8 cellular contexts compared by ENCODE assay signal in genomic region chr21:26170471-26171309, GRCh38. TPM values are rescaled to one million over a fixed set of nuclear protein-coding genes. Genes with fewer than 3 reads are reported as not detected.
DNase-seq lines count a peak whose midpoint lies in the region; ATAC-seq and TF ChIP-seq lines count a peak whose summit lies in the region.

TSS of gene APP (minus strand) at chr21:26170770. CDS start at chr21:26170620, 150 bp downstream.

- peak within 1 kb of the TSS; percentile 36 for H3K27ac ChIP-seq in CD8-positive, alpha-beta T cell (ENCODE audit: low read depth, low read length)
- H3K27ac ChIP-seq in muscle layer of duodenum (ENCODE audit: low read length): peak within 1 kb of the TSS; percentile 78

- H3K4me3 ChIP-seq in CD8-positive, alpha-beta T cell (ENCODE audit: low read depth, low read length): peak within 1 kb of the TSS; percentile 85
- peak within 1 kb of the TSS; percentile 78 to 97 for H3K4me3 ChIP-seq in muscle layer of duodenum (ENCODE audit: low read depth in 1 of 2, low read length in 2 of 2)

- TF ChIP-seq CTCF in CD8-positive, alpha-beta T cell (IDR thresholded peaks at IDR 0.05): peak; percentile 89

- peaks cover 4% of the 10 kb centered on the region for H3K36me3 Mint-ChIP-seq in CD8-positive, alpha-beta T cell
- peaks cover 2% of the 10 kb centered on the region for H3K36me3 Mint-ChIP-seq in activated T-cell treated with anti-CD3 and anti-CD28 coated beads, Interleukin-2, amount 50 U/mL, for 4 hours (ENCODE audit: insufficient read depth)

- intact Hi-C loops in CD8-positive, alpha-beta T cell (cut with DNase I, micrococcal nuclease): loop anchor here (1.0 to 5.0 kb wide), 8 partner anchors 100 to 563 kb away; partner anchors contain the start of genes ATP5PF (in 1 of the 2), GABPA (in 1 of the 2) and MRPL39 (in 1 of the 2)

- H3K27me3 ChIP-seq in CD8-positive, alpha-beta T cell (ENCODE audit: insufficient read depth, low read length): no peaks in the 10 kb centered on the region
- no peaks in the 10 kb centered on the region for H3K27me3 ChIP-seq in muscle layer of duodenum (ENCODE audit: low read depth, low read length)

- H3K27ac Mint-ChIP-seq in CD8-positive, alpha-beta T cell: peak within 1 kb of the TSS; percentile 71

- POLR2A ChIA-PET in CD8-positive, alpha-beta T cell (lab: Charles Lee): interaction anchor here (2.3 kb wide), 1 partner anchor 275 kb away, joined by 8 read pairs; no protein-coding TSS in a partner anchor

- DNase-seq in CD8-positive, alpha-beta T cell: peak; percentile 75 to 93 (median 84)
- peak; percentile 34 for DNase-seq in NOMO-1 treated with dmso at 0.1 percent for 144 hours (lab: John Stamatoyannopoulos, UW; ENCODE audit: unreplicated experiment)
- DNase-seq in activated T-cell treated with anti-CD3 and anti-CD28 coated beads, Interleukin-2, amount 50 U/mL, for 4 hours: peak; percentile 88
- DNase-seq in stimulated activated CD8-positive, alpha-beta memory T cell treated with anti-CD3 and anti-CD28 coated beads, Interleukin-7, amount 100 ng/mL, for 24 hours (ENCODE audit: low read depth): peak; percentile 75

- peaks cover 11% of the 10 kb centered on the region for H3K27me3 Mint-ChIP-seq in CD8-positive, alpha-beta T cell (ENCODE audit: low read depth)
- H3K27me3 Mint-ChIP-seq in activated T-cell treated with anti-CD3 and anti-CD28 coated beads, Interleukin-2, amount 50 U/mL, for 4 hours (ENCODE audit: low read depth): peaks cover 14% of the 10 kb centered on the region

- no peaks in the 10 kb centered on the region for H3K9me3 Mint-ChIP-seq in CD8-positive, alpha-beta T cell
- no peaks in the 10 kb centered on the region for H3K9me3 Mint-ChIP-seq in activated T-cell treated with anti-CD3 and anti-CD28 coated beads, Interleukin-2, amount 50 U/mL, for 4 hours

- peak; percentile 89 for ATAC-seq in CD8-positive, alpha-beta T cell
- ATAC-seq in GM19452 (IDR thresholded peaks at IDR 0.05; ENCODE audit: unreplicated experiment) (peak; percentile 68), HG03575 (IDR thresholded peaks at IDR 0.05; ENCODE audit: extremely low read depth, insufficient number of reproducible peaks, low FRiP score, unreplicated experiment) (peak; percentile 40), esophagus mucosa (peak; percentile 92)
- ATAC-seq in activated T-cell treated with anti-CD3 and anti-CD28 coated beads, Interleukin-2, amount 50 U/mL, for 4 hours: peak; percentile 84 to 85

- no peaks in the 10 kb centered on the region for H3K9me3 ChIP-seq in CD8-positive, alpha-beta T cell (ENCODE audit: low read length)
- H3K9me3 ChIP-seq in muscle layer of duodenum (ENCODE audit: control insufficient read depth in 1 of 2, low read length in 2 of 2): no peaks in the 10 kb centered on the region

- peaks cover 12% of the 10 kb centered on the region for H3K4me1 ChIP-seq in CD8-positive, alpha-beta T cell (ENCODE audit: insufficient read depth, low read length)
- H3K4me1 ChIP-seq in muscle layer of duodenum (ENCODE audit: control insufficient read depth in 1 of 2, insufficient read depth in 2 of 2, low read length in 2 of 2): peaks cover 11 to 30% of the 10 kb centered on the region in 2 donors

- CTCF ChIA-PET in CD8-positive, alpha-beta T cell (lab: Charles Lee): interaction anchor here (0.6 to 6.1 kb wide), 14 partner anchors 9 to 562 kb away, joined by 3 to 41 read pairs (median 4); no protein-coding TSS in a partner anchor

- peaks cover 14% of the 10 kb centered on the region for H3K4me1 Mint-ChIP-seq in CD8-positive, alpha-beta T cell (ENCODE audit: low read depth)
- peaks cover 17% of the 10 kb centered on the region for H3K4me1 Mint-ChIP-seq in activated T-cell treated with anti-CD3 and anti-CD28 coated beads, Interleukin-2, amount 50 U/mL, for 4 hours (ENCODE audit: low read depth)

- H3K4me3 Mint-ChIP-seq in CD8-positive, alpha-beta T cell: peak within 1 kb of the TSS; percentile 96
- peak within 1 kb of the TSS; percentile 92 for H3K4me3 Mint-ChIP-seq in activated T-cell treated with anti-CD3 and anti-CD28 coated beads, Interleukin-2, amount 50 U/mL, for 4 hours

- H3K36me3 ChIP-seq in CD8-positive, alpha-beta T cell (ENCODE audit: insufficient read depth, low read length): no peaks in the 10 kb centered on the region
- H3K36me3 ChIP-seq in muscle layer of duodenum (ENCODE audit: control insufficient read depth in 1 of 2, insufficient read depth in 2 of 2, low read length in 2 of 2): no peaks in the 10 kb centered on the region

RNA-seq across cellular contexts. Expression of gene APP, which starts in this region (rescaled TPM):
- 10 to 100 TPM; 14.3 to 18.7 TPM for total RNA-seq in CD8-positive, alpha-beta T cell
- 10 to 100 TPM; 56.2 to 61.1 (median 60.1) TPM for total RNA-seq in activated T-cell treated with anti-CD3 and anti-CD28 coated beads, Interleukin-2, amount 50 U/mL, for 4 hours
- total RNA-seq in esophagus mucosa: 185 TPM

Comparison
In these comparisons a context has a peak if more than half of its experiments do, and no peak if none do; other contexts are left out.
1. Peak in every context shown above with its lines: DNase-seq, ATAC-seq, H3K4me3 ChIP-seq and H3K27ac ChIP-seq.
2. ATAC-seq: peak in every context shown above with its lines; median percentile 92 in esophagus mucosa; 89 in CD8-positive, alpha-beta T cell; 84 in activated T-cell treated with anti-CD3 and anti-CD28 coated beads, Interleukin-2, amount 50 U/mL, for 4 hours; 68 in GM19452; 40 in HG03575.
3. DNase-seq: peak in every context shown above with its lines; median percentile 88 in activated T-cell treated with anti-CD3 and anti-CD28 coated beads, Interleukin-2, amount 50 U/mL, for 4 hours; 84 in CD8-positive, alpha-beta T cell; 75 in stimulated activated CD8-positive, alpha-beta memory T cell treated with anti-CD3 and anti-CD28 coated beads, Interleukin-7, amount 100 ng/mL, for 24 hours; 34 in NOMO-1 treated with dmso at 0.1 percent for 144 hours.